Comparison of ENCODE assay signal across 32 cellular contexts in the genomic region with DNA sequence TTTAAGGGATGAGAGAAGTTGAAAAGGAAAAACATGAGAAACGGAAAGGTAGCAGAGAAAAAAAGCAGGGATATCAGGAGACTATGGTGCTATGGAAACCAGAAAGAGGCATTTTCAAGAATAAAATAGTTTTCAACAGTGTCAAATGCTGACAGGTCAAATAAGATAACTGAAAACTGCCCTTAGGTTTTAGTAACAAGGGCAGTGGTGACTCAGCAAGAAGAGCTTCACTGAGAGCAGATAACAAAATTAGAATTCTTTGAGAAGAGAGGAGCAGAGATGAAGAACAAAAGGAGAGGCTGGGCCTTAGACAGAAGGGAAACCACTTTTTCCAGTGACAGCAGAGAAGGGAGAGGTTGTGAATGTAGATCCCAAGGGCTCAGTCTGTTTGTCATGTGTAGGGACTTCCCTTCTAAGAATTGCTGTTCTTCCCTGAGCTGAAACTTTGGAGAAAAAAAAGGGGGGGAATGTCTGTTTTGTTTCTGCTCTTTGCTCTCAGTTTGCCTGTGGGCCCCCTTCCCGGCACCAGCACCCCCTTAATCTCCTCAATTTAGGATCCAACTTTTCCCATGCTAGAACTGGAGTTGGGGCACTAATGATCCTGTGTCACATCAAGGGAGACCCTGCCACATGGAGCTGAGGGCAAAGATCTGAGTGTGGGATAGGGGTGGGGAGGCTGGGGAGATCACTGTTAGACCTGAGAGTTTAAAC. TPM values are rescaled to one million over a fixed set of nuclear protein-coding genes. Genes with fewer than 3 reads are reported as not detected.
"Had no signal": no experiment of that assay in that cellular context is flagged by ENCODE, and none has a peak within 500 bp of the region (broad histone marks: within the 10 kb centered on the region; RNA-seq: fewer than 3 reads in every experiment).

No MANE protein-coding gene starts in this region.

- H3K4me1 Mint-ChIP-seq: activated naive CD4-positive, alpha-beta T cell treated with anti-CD3 and anti-CD28 coated beads, Interleukin-2, amount 10 ng/mL, durations not matched to agents 7 days and 5 days; activated naive CD8-positive, alpha-beta T cell treated with anti-CD3 and anti-CD28 coated beads, Interleukin-2, amount 50 U/mL, for 24 hours had no signal

- H3K4me2 ChIP-seq: SK-N-SH had no signal

- H3K27me3 Mint-ChIP-seq: activated CD4-positive, alpha-beta memory T cell treated with anti-CD3 and anti-CD28 coated beads for 36 hours; activated naive CD4-positive, alpha-beta T cell treated with anti-CD3 and anti-CD28 coated beads, Interleukin-2, amount 10 ng/mL, durations not matched to agents 7 days and 5 days; activated naive CD8-positive, alpha-beta T cell; activated naive CD8-positive, alpha-beta T cell treated with anti-CD3 and anti-CD28 coated beads, Interleukin-2, amount 50 U/mL, for 24 hours had no signal

- H3K27ac Mint-ChIP-seq: activated CD4-positive, alpha-beta memory T cell treated with anti-CD3 and anti-CD28 coated beads for 36 hours; activated naive CD4-positive, alpha-beta T cell treated with anti-CD3 and anti-CD28 coated beads, Interleukin-2, amount 10 ng/mL, durations not matched to agents 7 days and 5 days; activated naive CD8-positive, alpha-beta T cell; activated naive CD8-positive, alpha-beta T cell treated with anti-CD3 and anti-CD28 coated beads, Interleukin-2, amount 50 U/mL, for 24 hours; T-helper 1 cell treated with Interleukin-12 subunit alpha and Interleukin-12 subunit beta and Interleukin-4 antibody, amounts not matched to agents 30 μg/mL and 1 μg/mL, for 36 hours; T-helper 2 cell treated with Interferon-gamma antibody and Interleukin-4, amounts not matched to agents 5 μg/mL and 100 μg/mL, for 36 hours had no signal

- H3K9me3 ChIP-seq: Peyer's patch, SJSA1, SK-N-SH had no signal

- H3K36me3 Mint-ChIP-seq: activated CD4-positive, alpha-beta memory T cell treated with anti-CD3 and anti-CD28 coated beads for 36 hours; activated naive CD4-positive, alpha-beta T cell treated with anti-CD3 and anti-CD28 coated beads, Interleukin-2, amount 10 ng/mL, durations not matched to agents 7 days and 5 days; activated naive CD8-positive, alpha-beta T cell had no signal

- ATAC-seq: activated CD4-positive, CD25-positive, alpha-beta regulatory T cell treated with anti-CD3 and anti-CD28 coated beads, Interleukin-2, amount 50 U/mL, for 24 hours; activated naive CD8-positive, alpha-beta T cell treated with anti-CD3 and anti-CD28 coated beads, Interleukin-2, amount 50 U/mL, for 24 hours; activated T-cell treated with anti-CD3 and anti-CD28 coated beads, Interleukin-2, amount 50 U/mL, for 4 hours; PC-3 had no signal

- H3K4me3 ChIP-seq: Peyer's patch, SJSA1 had no signal

- H3K36me3 ChIP-seq: brain microvascular endothelial cell, Peyer's patch, SJSA1 had no signal

- H3K4me3 Mint-ChIP-seq: activated CD4-positive, alpha-beta memory T cell treated with anti-CD3 and anti-CD28 coated beads for 36 hours; activated naive CD4-positive, alpha-beta T cell treated with anti-CD3 and anti-CD28 coated beads, Interleukin-2, amount 10 ng/mL, durations not matched to agents 7 days and 5 days; activated naive CD8-positive, alpha-beta T cell; activated naive CD8-positive, alpha-beta T cell treated with anti-CD3 and anti-CD28 coated beads, Interleukin-2, amount 50 U/mL, for 24 hours; activated T-cell treated with anti-CD3 and anti-CD28 coated beads, Interleukin-2, amount 50 U/mL, for 4 hours; T-helper 1 cell treated with Interleukin-12 subunit alpha and Interleukin-12 subunit beta and Interleukin-4 antibody, amounts not matched to agents 30 μg/mL and 1 μg/mL, for 36 hours; T-helper 2 cell treated with Interferon-gamma antibody and Interleukin-4, amounts not matched to agents 5 μg/mL and 100 μg/mL, for 36 hours had no signal

- H3K27me3 ChIP-seq: brain microvascular endothelial cell, Peyer's patch, SJSA1 had no signal

- H3K9ac ChIP-seq: SK-N-SH had no signal

- DNase-seq: activated CD4-positive, alpha-beta memory T cell treated with anti-CD3 and anti-CD28 coated beads for 36 hours; activated CD4-positive, alpha-beta T cell treated with anti-CD3 and anti-CD28 coated beads for 4 hours; activated CD4-positive, alpha-beta T cell treated with anti-CD3 and anti-CD28 coated beads, Interleukin-2, amount 50 U/mL, for 1 hour; activated CD8-positive, alpha-beta memory T cell treated with anti-CD3 and anti-CD28 coated beads, Interleukin-2, amount 50 U/mL, for 4 hours; activated effector memory CD4-positive, alpha-beta T cell treated with Interleukin-2 at 50 U/mL for 16 hours; activated naive CD4-positive, alpha-beta T cell treated with anti-CD3 and anti-CD28 coated beads, Interleukin-2, amount 10 ng/mL, durations not matched to agents 7 days and 5 days; activated naive CD8-positive, alpha-beta T cell treated with anti-CD3 and anti-CD28 coated beads, Interleukin-2, amount 50 U/mL, for 24 hours; activated T-cell treated with anti-CD3 and anti-CD28 coated beads for 4 hours; activated T-cell treated with anti-CD3 and anti-CD28 coated beads, Interleukin-2, amount 50 U/mL, for 4 hours; anterior cingulate cortex; brain microvascular endothelial cell; central memory CD4-positive, alpha-beta T cell; NCI-H1105; NCI-H1417 treated with DMSO at 0.1 percent for 48 hours; NCI-H187 treated with DMSO at 0.1 percent for 48 hours; NCI-H2081; NCI-H2171 treated with DMSO at 0.1 percent for 48 hours; NCI-H226; NCI-H446 treated with DMSO at 0.1 percent for 48 hours; NCI-H524; PC-3; Peyer's patch; RPMI8226; SHP77 treated with DMSO at 0.1 percent for 48 hours; SK-N-SH had no signal

- H3K27ac ChIP-seq: brain microvascular endothelial cell, Peyer's patch, SJSA1 had no signal

- H3K4me1 ChIP-seq: Peyer's patch, SJSA1 had no signal

- H3K9me3 Mint-ChIP-seq: activated CD4-positive, alpha-beta memory T cell treated with anti-CD3 and anti-CD28 coated beads for 36 hours; activated naive CD4-positive, alpha-beta T cell treated with anti-CD3 and anti-CD28 coated beads, Interleukin-2, amount 10 ng/mL, durations not matched to agents 7 days and 5 days; activated naive CD8-positive, alpha-beta T cell treated with anti-CD3 and anti-CD28 coated beads, Interleukin-2, amount 50 U/mL, for 24 hours; activated T-cell treated with anti-CD3 and anti-CD28 coated beads, Interleukin-2, amount 50 U/mL, for 4 hours; T-helper 1 cell treated with Interleukin-12 subunit alpha and Interleukin-12 subunit beta and Interleukin-4 antibody, amounts not matched to agents 30 μg/mL and 1 μg/mL, for 36 hours; T-helper 2 cell treated with Interferon-gamma antibody and Interleukin-4, amounts not matched to agents 5 μg/mL and 100 μg/mL, for 36 hours had no signal

RNA-seq across cellular contexts. Expression of a gene that starts 26.8 kb away (rescaled TPM):
- total RNA-seq: activated CD4-positive, alpha-beta memory T cell treated with anti-CD3 and anti-CD28 coated beads for 36 hours; activated T-cell treated with anti-CD3 and anti-CD28 coated beads, Interleukin-2, amount 50 U/mL, for 4 hours; cerebellum; MCF 10A; PC-3; Peyer's patch; SJSA1 had no signal
